Comparison of ENCODE assay signal across 21 cellular contexts in genomic region chr18:48796491-48797205, GRCh38.
DNase-seq lines count a peak whose midpoint lies in the region; ATAC-seq and TF ChIP-seq lines count a peak whose summit lies in the region.
"Had no signal": no experiment of that assay in that cellular context is flagged by ENCODE, and none has a peak within 500 bp of the region (broad histone marks: within the 10 kb centered on the region; RNA-seq: fewer than 3 reads in every experiment).

No MANE protein-coding gene starts in this region.

- no peak overlapping the region for H3K4me3 Mint-ChIP-seq in natural killer cell treated with Interleukin-12 subunit alpha and Interleukin-12 subunit beta and Interleukin-15 and Interleukin-18, amount 100 ng/mL, for 72 hours
- H3K4me3 Mint-ChIP-seq in natural killer cell (no peak overlapping the region), glutamatergic neuron (ENCODE audit: unreplicated experiment) (no peak overlapping the region)
- no peak overlapping the region for H3K4me3 Mint-ChIP-seq in effector memory CD8-positive, alpha-beta T cell
- H3K4me3 Mint-ChIP-seq: activated CD4-positive, alpha-beta T cell treated with anti-CD3 and anti-CD28 coated beads, Interleukin-2, amount 10 ng/mL, durations not matched to agents 7 days and 5 days; CD4-positive, alpha-beta T cell; IgD-negative memory B cell; T-helper 17 cell had no signal

- peak overlapping the region in 1 of 2 donors; percentile 60 for H3K27ac Mint-ChIP-seq in natural killer cell treated with Interleukin-12 subunit alpha and Interleukin-12 subunit beta and Interleukin-15 and Interleukin-18, amount 100 ng/mL, for 72 hours
- H3K27ac Mint-ChIP-seq in natural killer cell (no peak overlapping the region), glutamatergic neuron (ENCODE audit: unreplicated experiment) (no peak overlapping the region)
- no peak overlapping the region for H3K27ac Mint-ChIP-seq in effector memory CD8-positive, alpha-beta T cell
- H3K27ac Mint-ChIP-seq: activated CD4-positive, alpha-beta T cell treated with anti-CD3 and anti-CD28 coated beads, Interleukin-2, amount 10 ng/mL, durations not matched to agents 7 days and 5 days; activated naive CD4-positive, alpha-beta T cell treated with anti-CD3 and anti-CD28 coated beads, Interleukin-2, amount 50 U/mL, for 72 hours; CD4-positive, alpha-beta T cell; IgD-negative memory B cell; T-helper 17 cell had no signal

- ATAC-seq in natural killer cell treated with Interleukin-12 subunit alpha and Interleukin-12 subunit beta and Interleukin-15 and Interleukin-18, amount 100 ng/mL, for 72 hours, result no peak
- ATAC-seq in natural killer cell, result no peak
- no peak for ATAC-seq in sciatic nerve
- no peak for ATAC-seq in effector memory CD8-positive, alpha-beta T cell (replicated peaks)
- ATAC-seq: activated naive CD4-positive, alpha-beta T cell treated with anti-CD3 and anti-CD28 coated beads, Interleukin-2, amount 50 U/mL, for 72 hours; Panc1; T-helper 17 cell had no signal

- no peak for TF ChIP-seq CTCF in natural killer cell (IDR thresholded peaks at IDR 0.05)
- TF ChIP-seq CTCF in glutamatergic neuron (IDR thresholded peaks at IDR 0.05; ENCODE audit: partially characterized antibody, unreplicated experiment), result no peak

- no peaks in the 10 kb centered on the region for H3K36me3 Mint-ChIP-seq in natural killer cell treated with Interleukin-12 subunit alpha and Interleukin-12 subunit beta and Interleukin-15 and Interleukin-18, amount 100 ng/mL, for 72 hours
- no peaks in the 10 kb centered on the region for H3K36me3 Mint-ChIP-seq in natural killer cell
- no peaks in the 10 kb centered on the region for H3K36me3 Mint-ChIP-seq in glutamatergic neuron (ENCODE audit: unreplicated experiment)
- H3K36me3 Mint-ChIP-seq in effector memory CD8-positive, alpha-beta T cell (ENCODE audit: insufficient read depth), result no peaks in the 10 kb centered on the region
- H3K36me3 Mint-ChIP-seq: activated naive CD4-positive, alpha-beta T cell treated with anti-CD3 and anti-CD28 coated beads, Interleukin-2, amount 50 U/mL, for 72 hours had no signal

- H3K4me1 Mint-ChIP-seq in natural killer cell treated with Interleukin-12 subunit alpha and Interleukin-12 subunit beta and Interleukin-15 and Interleukin-18, amount 100 ng/mL, for 72 hours (ENCODE audit: low read depth in 2 of 2), result peaks cover 27 to 60% of the 10 kb centered on the region in 2 donors
- H3K4me1 Mint-ChIP-seq in natural killer cell (peaks cover 18 to 59% of the 10 kb centered on the region in 2 donors), glutamatergic neuron (ENCODE audit: low read depth, unreplicated experiment) (peaks cover 15% of the 10 kb centered on the region)
- H3K4me1 Mint-ChIP-seq in effector memory CD8-positive, alpha-beta T cell (ENCODE audit: low read depth in 2 of 2), result peaks cover 10 to 23% of the 10 kb centered on the region in 2 donors

- intact Hi-C loops in natural killer cell (cut with micrococcal nuclease), result loop anchor here (5.0 kb wide), 1 partner anchor 36 kb away; no protein-coding TSS in a partner anchor
- intact Hi-C loops in sciatic nerve (cut with DNase I), result no loop called here

- H3K9me3 Mint-ChIP-seq in natural killer cell treated with Interleukin-12 subunit alpha and Interleukin-12 subunit beta and Interleukin-15 and Interleukin-18, amount 100 ng/mL, for 72 hours, result no peaks in the 10 kb centered on the region
- H3K9me3 Mint-ChIP-seq in natural killer cell (no peaks in the 10 kb centered on the region), glutamatergic neuron (ENCODE audit: unreplicated experiment) (peaks cover 19% of the 10 kb centered on the region)
- H3K9me3 Mint-ChIP-seq in effector memory CD8-positive, alpha-beta T cell, result no peaks in the 10 kb centered on the region
- H3K9me3 Mint-ChIP-seq: activated CD4-positive, alpha-beta T cell treated with anti-CD3 and anti-CD28 coated beads, Interleukin-2, amount 10 ng/mL, durations not matched to agents 7 days and 5 days; CD4-positive, alpha-beta T cell; IgD-negative memory B cell had no signal

- DNase-seq in natural killer cell treated with Interleukin-12 subunit alpha and Interleukin-12 subunit beta and Interleukin-15 and Interleukin-18, amount 100 ng/mL, for 72 hours (ENCODE audit: low spot score), result peak; percentile 25
- no peak for DNase-seq in natural killer cell
- peak; percentile 2 for DNase-seq in glutamatergic neuron
- peak; percentile 36 for DNase-seq in sciatic nerve (ENCODE audit: low spot score)
- no peak for DNase-seq in NOMO-1 treated with DMSO at 0.1 percent for 48 hours (lab: John Stamatoyannopoulos, UW; ENCODE audit: unreplicated experiment)
- DNase-seq in Kasumi-1 (lab: John Stamatoyannopoulos, UW), result no peak
- DNase-seq in effector memory CD8-positive, alpha-beta T cell, result no peak
- DNase-seq: activated CD4-positive, alpha-beta T cell treated with anti-CD3 and anti-CD28 coated beads, Interleukin-2, amount 10 ng/mL, durations not matched to agents 7 days and 5 days; activated T-cell treated with anti-CD3 and anti-CD28 coated beads for 4 hours; DMS 273 treated with DMSO at 0.1 percent for 48 hours; effector CD8-positive, alpha-beta T cell; mammary epithelial cell; NCI-H1105 treated with DMSO at 0.1 percent for 48 hours; NCI-H2029 treated with DMSO at 0.1 percent for 48 hours; NCI-H446 treated with DMSO at 0.1 percent for 48 hours; stimulated activated CD4-positive, alpha-beta T cell treated with anti-CD3 and anti-CD28 coated beads, Interleukin-4, amount 100 ng/mL, for 1 hour had no signal

- no peaks in the 10 kb centered on the region for H3K27me3 Mint-ChIP-seq in natural killer cell treated with Interleukin-12 subunit alpha and Interleukin-12 subunit beta and Interleukin-15 and Interleukin-18, amount 100 ng/mL, for 72 hours
- no peaks in the 10 kb centered on the region for H3K27me3 Mint-ChIP-seq in natural killer cell (ENCODE audit: low read depth in 2 of 2)
- H3K27me3 Mint-ChIP-seq in glutamatergic neuron (ENCODE audit: unreplicated experiment), result peaks cover 15% of the 10 kb centered on the region
- H3K27me3 Mint-ChIP-seq in effector memory CD8-positive, alpha-beta T cell, result no peaks in the 10 kb centered on the region
- H3K27me3 Mint-ChIP-seq: CD4-positive, alpha-beta T cell; IgD-negative memory B cell; T-helper 17 cell had no signal

Comparison
In these comparisons a context has a peak if more than half of its experiments do, and no peak if none do; other contexts are left out.
1. DNase-seq: peak in natural killer cell treated with Interleukin-12 subunit alpha and Interleukin-12 subunit beta and Interleukin-15 and Interleukin-18, amount 100 ng/mL, for 72 hours (single experiment), glutamatergic neuron (single experiment) and sciatic nerve (single experiment); none in natural killer cell (single experiment), NOMO-1 treated with DMSO at 0.1 percent for 48 hours (single experiment), Kasumi-1 (0 of 2) and effector memory CD8-positive, alpha-beta T cell (0 of 3).